Comparison of ENCODE assay signal across 11 cellular contexts in genomic region chr11:46332568-46333128, GRCh38. TPM values are rescaled to one million over a fixed set of nuclear protein-coding genes. Genes with fewer than 3 reads are reported as not detected.
DNase-seq lines count a peak whose midpoint lies in the region; ATAC-seq, FAIRE-seq and TF ChIP-seq lines count a peak whose summit lies in the region.
"Had no signal": no experiment of that assay in that cellular context is flagged by ENCODE, and none has a peak within 500 bp of the region (broad histone marks: within the 10 kb centered on the region; RNA-seq: fewer than 3 reads in every experiment).

No MANE protein-coding gene starts in this region.

- peak overlapping the region; percentile 67 for H3K4me3 Mint-ChIP-seq in activated T-helper 17 cell treated with anti-CD3 and anti-CD28 coated beads, Interleukin-2, amount 50 U/mL, for 72 hours

- peaks cover 9% of the 10 kb centered on the region for H3K4me1 ChIP-seq in hepatocyte (ENCODE audit: insufficient read depth)

- H3K27ac Mint-ChIP-seq in activated T-helper 17 cell treated with anti-CD3 and anti-CD28 coated beads, Interleukin-2, amount 50 U/mL, for 72 hours = no peak overlapping the region

- no peaks in the 10 kb centered on the region for H3K36me3 ChIP-seq in hepatocyte (replicated peaks; ENCODE audit: insufficient read depth, low read depth)

- no peaks in the 10 kb centered on the region for H4K20me1 ChIP-seq in hepatocyte (ENCODE audit: insufficient read depth, poor library complexity, severe bottlenecking)

- peak overlapping the region; percentile 100 for H3K4me2 ChIP-seq in hepatocyte

- H3K27ac ChIP-seq in hepatocyte = no peak overlapping the region

- H3K9me3 ChIP-seq in hepatocyte (ENCODE audit: low read depth) = no peaks in the 10 kb centered on the region

- H3K9me3 Mint-ChIP-seq in activated T-helper 17 cell treated with anti-CD3 and anti-CD28 coated beads, Interleukin-2, amount 50 U/mL, for 72 hours = no peaks in the 10 kb centered on the region

- H3K4me1 Mint-ChIP-seq in activated T-helper 17 cell treated with anti-CD3 and anti-CD28 coated beads, Interleukin-2, amount 50 U/mL, for 72 hours = peaks cover 20% of the 10 kb centered on the region

- ATAC-seq in activated T-helper 17 cell treated with anti-CD3 and anti-CD28 coated beads, Interleukin-2, amount 50 U/mL, for 72 hours (replicated peaks) = peak; percentile 35

- H3K36me3 Mint-ChIP-seq in activated T-helper 17 cell treated with anti-CD3 and anti-CD28 coated beads, Interleukin-2, amount 50 U/mL, for 72 hours (ENCODE audit: low read depth) = no peaks in the 10 kb centered on the region

- no peak for FAIRE-seq in urothelium cell line (lab: Jason Lieb, UNC)
- FAIRE-seq: A204.1 had no signal

- no peak for TF ChIP-seq CTCF in hepatocyte (IDR thresholded peaks at IDR 0.05; ENCODE audit: poor library complexity)

- no peaks in the 10 kb centered on the region for H3K27me3 Mint-ChIP-seq in activated T-helper 17 cell treated with anti-CD3 and anti-CD28 coated beads, Interleukin-2, amount 50 U/mL, for 72 hours

- no peaks in the 10 kb centered on the region for H3K79me2 ChIP-seq in hepatocyte

- DNase-seq in DMS 273 (lab: John Stamatoyannopoulos, UW; ENCODE audit: unreplicated experiment) (peak; percentile 49), DMS 273 treated with DMSO at 0.1 percent for 48 hours (lab: John Stamatoyannopoulos, UW) (no peak), hepatocyte (ENCODE audit: low spot score) (no peak), SHP77 treated with DMSO at 0.1 percent for 48 hours (lab: John Stamatoyannopoulos, UW) (no peak), urothelium cell line (ENCODE audit: low spot score) (no peak), hepatic stellate cell (ENCODE audit: low spot score) (no peak)
- peak; percentile 73 for DNase-seq in stimulated activated CD4-positive, alpha-beta T cell treated with anti-CD3 and anti-CD28 coated beads, Interleukin-2, amount 100 ng/mL, for 4 hours (ENCODE audit: low read depth)

- no peaks in the 10 kb centered on the region for H3K9me2 ChIP-seq in hepatocyte (replicated peaks; ENCODE audit: insufficient read depth)

- peaks cover 56% of the 10 kb centered on the region for H3K27me3 ChIP-seq in hepatocyte

- H3K4me3 ChIP-seq in hepatocyte = peak overlapping the region; percentile 36

- 8% methylated on average over 13 of the region's 60 CpGs for WGBS in hepatocyte (ENCODE audit: low lambda C conversion rate, missing lambda C conversion rate)

- H2AFZ ChIP-seq in hepatocyte = peak overlapping the region; percentile 66

RNA-seq across cellular contexts. Expression of gene DGKZ, which starts 14.6 kb away (rescaled TPM):
- total RNA-seq in activated T-helper 17 cell treated with anti-CD3 and anti-CD28 coated beads, Interleukin-2, amount 50 U/mL, for 72 hours = 100 to 1,000 TPM in 1 of 2 donors, 10 to 100 TPM in 1; 78.9 to 100 TPM
- total RNA-seq in hepatocyte = 26.6 and 28.2 TPM in 2 replicates
- polyA plus RNA-seq in hepatocyte = 42.9 and 52.4 TPM in 2 replicates

RNA-seq across cellular contexts. Expression of gene MDK, which starts 48.8 kb away (rescaled TPM):
- total RNA-seq in activated T-helper 17 cell treated with anti-CD3 and anti-CD28 coated beads, Interleukin-2, amount 50 U/mL, for 72 hours = 10 to 100 TPM in 1 of 2 donors, 1 to 10 TPM in 1; 8.5 to 12.9 TPM
- 515 and 562 TPM in 2 replicates for total RNA-seq in hepatocyte
- 1,225 and 1,549 TPM in 2 replicates for polyA plus RNA-seq in hepatocyte

RNA-seq across cellular contexts. Expression of gene CREB3L1, which starts 55.2 kb away (rescaled TPM):
- total RNA-seq in activated T-helper 17 cell treated with anti-CD3 and anti-CD28 coated beads, Interleukin-2, amount 50 U/mL, for 72 hours = not detected
- total RNA-seq in hepatocyte = 20.3 and 22.9 TPM in 2 replicates
- 275 and 276 TPM in 2 replicates for polyA plus RNA-seq in hepatocyte

RNA-seq across cellular contexts. Expression of gene CHRM4, which starts 58.9 kb away (rescaled TPM):
- 1 to 10 TPM in 1 of 2 donors, under 1 TPM in 1; 0.90 to 6.1 TPM for total RNA-seq in activated T-helper 17 cell treated with anti-CD3 and anti-CD28 coated beads, Interleukin-2, amount 50 U/mL, for 72 hours
- 0.30 and 0.84 TPM in 2 replicates for total RNA-seq in hepatocyte
- 0.30 TPM in 1 of 2 replicates, not detected in the other for polyA plus RNA-seq in hepatocyte
- total RNA-seq: renal cortical epithelial cell, RPMI7951 had no signal

Comparison
In these comparisons a context has a peak if more than half of its experiments do, and no peak if none do; other contexts are left out.
1. DNase-seq: peak in DMS 273 (single experiment) and stimulated activated CD4-positive, alpha-beta T cell treated with anti-CD3 and anti-CD28 coated beads, Interleukin-2, amount 100 ng/mL, for 4 hours (single experiment); none in DMS 273 treated with DMSO at 0.1 percent for 48 hours (single experiment), hepatocyte (single experiment), SHP77 treated with DMSO at 0.1 percent for 48 hours (single experiment), urothelium cell line (single experiment) and hepatic stellate cell (single experiment).
2. RNA of gene MDK, which starts 48.8 kb away (total RNA-seq): 515 to 562 TPM in hepatocyte; 8.5 to 12.9 TPM in activated T-helper 17 cell treated with anti-CD3 and anti-CD28 coated beads, Interleukin-2, amount 50 U/mL, for 72 hours; every median in the first group is over 10 times any median in the second.
3. RNA of gene CREB3L1, which starts 55.2 kb away (total RNA-seq): 20.3 to 22.9 TPM in hepatocyte; not detected in activated T-helper 17 cell treated with anti-CD3 and anti-CD28 coated beads, Interleukin-2, amount 50 U/mL, for 72 hours; every median in the first group is over 10 times any median in the second.